ENCODE assay signal across 13 cellular contexts in genomic region chr3:195159819-195160175, GRCh38.
A peak's percentile ranks its signal among the peaks of the same experiment; 100 is the strongest.
DNase-seq lines count a peak whose midpoint lies in the region; ATAC-seq and TF ChIP-seq lines count a peak whose summit lies in the region.
"Had no signal": no experiment of that assay in that cellular context is flagged by ENCODE, and none has a peak within 500 bp of the region (broad histone marks: within the 10 kb centered on the region; RNA-seq: fewer than 3 reads in every experiment).

No MANE protein-coding gene starts in this region.

- WGBS in IMR-90 (ENCODE audit: extremely low coverage in 2 of 2, insufficient read length in 1 of 2), 2 experiments = 20% methylated on average over 1 of the region's 6 CpGs; no CpG with 5 or more reads in 1 of the 2 experiments
- 74% methylated on average over 6 of the region's 6 CpGs for WGBS in esophagus muscularis mucosa

- POLR2A ChIA-PET in IMR-90 (lab: Charles Lee; ENCODE audit: unreplicated experiment) = no interaction called here

- H3K27me3 Mint-ChIP-seq in activated naive CD8-positive, alpha-beta T cell treated with anti-CD3 and anti-CD28 coated beads, Interleukin-2, amount 50 U/mL, for 24 hours = no peaks in the 10 kb centered on the region
- H3K27me3 Mint-ChIP-seq: T-cell had no signal

- no peak overlapping the region; the same call in 1 of the 2 replicates for H3K4me3 ChIP-seq in AG10803 (ENCODE audit: low read length)
- H3K4me3 ChIP-seq in IMR-90 (ENCODE audit: insufficient read depth, low read depth, low read length) = no peak overlapping the region
- H3K4me3 ChIP-seq in esophagus muscularis mucosa = no peak overlapping the region
- no peak overlapping the region for H3K4me3 ChIP-seq in osteoblast (ENCODE audit: insufficient read depth, low read length)

- no peak overlapping the region for H3K4me3 Mint-ChIP-seq in activated naive CD8-positive, alpha-beta T cell treated with anti-CD3 and anti-CD28 coated beads, Interleukin-2, amount 50 U/mL, for 24 hours
- H3K4me3 Mint-ChIP-seq: T-cell had no signal

- no peak for TF ChIP-seq POLR2A in IMR-90 (IDR thresholded peaks at IDR 0.05; ENCODE audit: low read depth, low read length)
- no peak for TF ChIP-seq POLR2A in esophagus muscularis mucosa (IDR thresholded peaks at IDR 0.05; ENCODE audit: low read depth)

- H2BK20ac ChIP-seq in IMR-90 (ENCODE audit: low read depth, low read length) = peak overlapping the region; percentile 92

- BruUV-seq in IMR-90 (replicated peaks; lab: Mats Ljungman, UMichigan) = no TSS peak

- peak overlapping the region; percentile 88 for H4K91ac ChIP-seq in IMR-90 (ENCODE audit: insufficient read depth, low read depth, low read length)

- H4K5ac ChIP-seq in IMR-90 (ENCODE audit: low read depth, low read length) = peak overlapping the region; percentile 83

- H3K4me2 ChIP-seq in IMR-90 (ENCODE audit: low read depth, low read length) = peak overlapping the region; percentile 56
- peak overlapping the region; percentile 14 for H3K4me2 ChIP-seq in osteoblast (ENCODE audit: insufficient read depth, low read length)

- TF ChIP-seq CTCF in AG10803 (conservative IDR thresholded peaks at IDR 0.05; ENCODE audit: low read length) (no peak), IMR-90 (conservative IDR thresholded peaks at IDR 0.05; ENCODE audit: low read depth, low read length) (no peak), esophagus muscularis mucosa (IDR thresholded peaks at IDR 0.05) (no peak), osteoblast (IDR thresholded peaks at IDR 0.05; ENCODE audit: extremely low read depth, low read depth, low read length) (no peak)

- H3K9me3 Mint-ChIP-seq in activated naive CD8-positive, alpha-beta T cell treated with anti-CD3 and anti-CD28 coated beads, Interleukin-2, amount 50 U/mL, for 24 hours = no peaks in the 10 kb centered on the region
- H3K9me3 Mint-ChIP-seq: T-cell had no signal

- H3K4me1 ChIP-seq in IMR-90 (ENCODE audit: control insufficient read depth, insufficient read depth, low read length) (peaks cover 24% of the 10 kb centered on the region), esophagus muscularis mucosa (peaks cover 41 to 55% (median 46%) of the 10 kb centered on the region in 4 donors), osteoblast (ENCODE audit: insufficient read depth, low read length) (peaks cover 23% of the 10 kb centered on the region)

- peak overlapping the region; percentile 99; the same call in 1 of the 2 replicates for H2AK5ac ChIP-seq in IMR-90 (ENCODE audit: low read depth, low read length)

- H2AK9ac ChIP-seq in IMR-90 (replicated peaks; ENCODE audit: low read depth, low read length, poor library complexity) = peak overlapping the region; percentile 66

- peak overlapping the region; percentile 100; the same call in 1 of the 3 replicates for H2BK15ac ChIP-seq in IMR-90 (ENCODE audit: low read depth, low read length)

- peak overlapping the region; percentile 19; the same call in 1 of the 2 replicates for H3K56ac ChIP-seq in IMR-90 (ENCODE audit: extremely low read depth, insufficient read depth, low read length)

- CTCF ChIA-PET in IMR-90 (lab: Yijun Ruan, JAX) = interaction anchor here (0.5 to 0.8 kb wide), 3 partner anchors 28 to 197 kb away, joined by 3 read pairs; no protein-coding TSS in a partner anchor

- H4K20me1 ChIP-seq in IMR-90 (ENCODE audit: insufficient read depth, low read length) = no peaks in the 10 kb centered on the region
- H4K20me1 ChIP-seq in osteoblast (ENCODE audit: insufficient read depth, low read length) = no peaks in the 10 kb centered on the region

- dilution Hi-C loops in IMR-90 (cut with HindIII; ENCODE audit: low sequenced_read_pairs, unreplicated experiment) = no loop called here

- H3K79me2 ChIP-seq in osteoblast (ENCODE audit: insufficient read depth, low read length) = no peaks in the 10 kb centered on the region

- TF ChIP-seq EP300 in esophagus muscularis mucosa (IDR thresholded peaks at IDR 0.05) = no peak

- H3K27ac ChIP-seq in IMR-90 (ENCODE audit: insufficient read depth, low read length) = peak overlapping the region; percentile 92
- peak overlapping the region; percentile 58 to 79 (median 65) for H3K27ac ChIP-seq in esophagus muscularis mucosa (replicated peaks in 1 of 4)
- H3K27ac ChIP-seq in osteoblast (ENCODE audit: low read depth, low read length) = peak overlapping the region; percentile 46

- H3K36me3 Mint-ChIP-seq in activated naive CD8-positive, alpha-beta T cell treated with anti-CD3 and anti-CD28 coated beads, Interleukin-2, amount 50 U/mL, for 24 hours (ENCODE audit: low read depth) = no peaks in the 10 kb centered on the region

- H3K9me3 ChIP-seq in IMR-90 (ENCODE audit: control insufficient read depth, insufficient read depth, low read length) (no peaks in the 10 kb centered on the region), esophagus muscularis mucosa (no peaks in the 10 kb centered on the region), osteoblast (ENCODE audit: low read depth, low read length) (no peaks in the 10 kb centered on the region)
- H3K9me3 ChIP-seq: BE2C had no signal

- intact Hi-C loops in IMR-90 (cut with micrococcal nuclease) (loop anchor here (10.0 kb wide), 1 partner anchor 95 kb away; no protein-coding TSS in a partner anchor), esophagus muscularis mucosa (cut with DNase I) (no loop called here)

- TF ChIP-seq RAD21 in IMR-90 (IDR thresholded peaks at IDR 0.05; ENCODE audit: low read length) = no peak

- H4K8ac ChIP-seq in IMR-90 (ENCODE audit: low read depth in 2 of 2, low read length in 2 of 2) = peak overlapping the region; percentile 88 to 89; a peak in 3 of 4 replicates

- peaks cover 20 to 54% of the 10 kb centered on the region in 2 experiments for H3K79me1 ChIP-seq in IMR-90 (ENCODE audit: low read depth in 1 of 2, low read length in 2 of 2)

- peak overlapping the region; percentile 89 for H3K18ac ChIP-seq in IMR-90 (ENCODE audit: low read depth, low read length)

- H3K27ac Mint-ChIP-seq in activated naive CD8-positive, alpha-beta T cell treated with anti-CD3 and anti-CD28 coated beads, Interleukin-2, amount 50 U/mL, for 24 hours = no peak overlapping the region

- H3K27me3 ChIP-seq in IMR-90 (ENCODE audit: control insufficient read depth, insufficient read depth, low read length) (no peaks in the 10 kb centered on the region), esophagus muscularis mucosa (no peaks in the 10 kb centered on the region), osteoblast (ENCODE audit: insufficient read depth, low read length) (no peaks in the 10 kb centered on the region)
- H3K27me3 ChIP-seq: BE2C had no signal

- peak overlapping the region; percentile 98 for H3K4ac ChIP-seq in IMR-90 (ENCODE audit: low read depth, low read length)

- peak overlapping the region; percentile 99 for H2BK120ac ChIP-seq in IMR-90 (ENCODE audit: low read depth, low read length)

- peaks cover 40% of the 10 kb centered on the region for H3K9me1 ChIP-seq in IMR-90 (ENCODE audit: insufficient read depth, low read length)

- no peaks in the 10 kb centered on the region for H3K36me3 ChIP-seq in IMR-90 (ENCODE audit: control insufficient read depth, insufficient read depth, low read length)
- H3K36me3 ChIP-seq in esophagus muscularis mucosa = no peaks in the 10 kb centered on the region
- no peaks in the 10 kb centered on the region for H3K36me3 ChIP-seq in osteoblast (ENCODE audit: insufficient read depth, low read length)
- H3K36me3 ChIP-seq: BE2C had no signal

- peak overlapping the region; percentile 97 for H3K14ac ChIP-seq in IMR-90 (replicated peaks; ENCODE audit: low read depth, low read length)

- peaks cover 46% of the 10 kb centered on the region for H3K4me1 Mint-ChIP-seq in activated naive CD8-positive, alpha-beta T cell treated with anti-CD3 and anti-CD28 coated beads, Interleukin-2, amount 50 U/mL, for 24 hours

- peak overlapping the region; percentile 77 for H3K23ac ChIP-seq in IMR-90 (ENCODE audit: low read depth, low read length)

- peak; percentile 81 for DNase-seq in AG10803 (ENCODE audit: low read depth)
- DNase-seq in IMR-90 = peak; percentile 47
- no peak for DNase-seq in esophagus muscularis mucosa (ENCODE audit: extremely low spot score)
- peak; percentile 91 for DNase-seq in osteoblast (ENCODE audit: insufficient read length, low spot score, missing footprints)
- no peak for DNase-seq in activated CD8-positive, alpha-beta memory T cell treated with anti-CD3 and anti-CD28 coated beads for 24 hours
- no peak for DNase-seq in NCI-H226
- no peak for DNase-seq in activated naive CD8-positive, alpha-beta T cell treated with anti-CD3 and anti-CD28 coated beads, Interleukin-2, amount 50 U/mL, for 24 hours
- DNase-seq: activated CD4-positive, alpha-beta T cell treated with anti-CD3 and anti-CD28 coated beads, Interleukin-2, amount 50 U/mL, for 1 hour; activated gamma-delta T cell treated with Interleukin-2 at 50 U/mL for 16 hours; BE2C; NCI-H187; T-cell had no signal

- peak overlapping the region; percentile 55 for H2AFZ ChIP-seq in IMR-90 (replicated peaks; ENCODE audit: low read length, poor library complexity)
- peak overlapping the region; percentile 38 for H2AFZ ChIP-seq in osteoblast (ENCODE audit: low read length)

- ATAC-seq in IMR-90 (ENCODE audit: low read depth) (peak; percentile 19), HG03469 (IDR thresholded peaks at IDR 0.05; ENCODE audit: unreplicated experiment) (no peak)
- ATAC-seq in activated naive CD8-positive, alpha-beta T cell treated with anti-CD3 and anti-CD28 coated beads, Interleukin-2, amount 50 U/mL, for 24 hours = no peak
- ATAC-seq: T-cell had no signal

- peak overlapping the region; percentile 74 for H2BK5ac ChIP-seq in IMR-90 (ENCODE audit: low read depth, low read length, poor library complexity, severe bottlenecking)

- H3K9ac ChIP-seq in IMR-90 (ENCODE audit: low read depth, low read length) = no peak overlapping the region

- in situ Hi-C loops in IMR-90 (cut with MboI; ENCODE audit: low sequenced_read_pairs) = no loop called here

TF ChIP-seq in IMR-90, 13 proteins besides CTCF, POLR2A, EP300 and RAD21:
- TF ChIP-seq USF2 (IDR thresholded peaks at IDR 0.05; ENCODE audit: low read depth, low read length) = peak; percentile 21; the same call in 1 of the 2 replicates
- no peak for TF ChIP-seq FOS (IDR thresholded peaks at IDR 0.05; ENCODE audit: low read depth, low read length)
TF ChIP-seq in IMR-90: peak in this region for 1.

Comparison
In these comparisons a context has a peak if more than half of its experiments do, and no peak if none do; other contexts are left out.
1. DNase-seq: peak in AG10803 (single experiment), IMR-90 (single experiment) and osteoblast (single experiment); none in esophagus muscularis mucosa (single experiment), activated CD8-positive, alpha-beta memory T cell treated with anti-CD3 and anti-CD28 coated beads for 24 hours (single experiment), NCI-H226 (single experiment) and activated naive CD8-positive, alpha-beta T cell treated with anti-CD3 and anti-CD28 coated beads, Interleukin-2, amount 50 U/mL, for 24 hours (single experiment).
2. Peak in every context shown above with its lines, with median percentiles within 50 percentile points of each other: H3K27ac ChIP-seq.